Comparison of ENCODE assay signal across 4 cellular contexts in the genomic region with DNA sequence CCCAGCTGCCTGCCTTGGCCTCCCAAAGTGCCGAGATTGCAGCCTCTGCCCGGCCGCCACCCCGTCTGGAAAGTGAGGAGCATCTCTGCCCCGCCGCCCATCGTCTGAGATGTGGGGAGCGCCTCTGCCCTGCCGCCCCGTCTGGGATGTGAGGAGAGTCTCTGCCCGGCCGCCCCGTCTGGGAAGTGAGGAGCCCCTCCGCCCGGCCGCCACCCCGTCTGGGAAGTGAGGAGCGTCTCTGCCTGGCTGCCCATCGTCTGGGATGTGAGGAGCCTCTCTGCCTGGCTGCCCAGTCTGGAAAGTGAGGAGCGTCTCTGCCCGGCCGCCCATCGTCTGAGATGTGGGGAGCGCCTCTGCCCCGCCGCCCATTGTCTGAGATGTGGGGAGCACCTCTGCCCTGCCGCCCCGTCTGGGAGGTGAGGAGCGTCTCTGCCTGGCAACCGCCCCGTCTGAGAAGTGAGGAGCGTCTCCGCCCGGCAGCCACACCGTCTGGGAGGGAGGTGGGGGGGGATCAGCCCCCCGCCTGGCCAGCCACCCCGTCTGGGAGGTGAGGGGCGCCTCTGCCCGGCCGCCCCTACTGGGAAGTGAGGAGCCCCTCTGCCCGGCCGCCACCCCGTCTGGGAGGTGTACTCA. TPM values are rescaled to one million over a fixed set of nuclear protein-coding genes. Genes with fewer than 3 reads are reported as not detected.
"Had no signal": no experiment of that assay in that cellular context is flagged by ENCODE, and none has a peak within 500 bp of the region (broad histone marks: within the 10 kb centered on the region; RNA-seq: fewer than 3 reads in every experiment).

No MANE protein-coding gene starts in this region.

RNA-seq across cellular contexts. Expression of a gene that starts 9.6 kb away (rescaled TPM):
- total RNA-seq: LHCN-M2, M059J, MCF 10A, NCI-H460 had no signal
